16 cellular contexts compared by ENCODE assay signal in genomic region chr9:85173967-85174366, GRCh38.
DNase-seq lines count a peak whose midpoint lies in the region; ATAC-seq and TF ChIP-seq lines count a peak whose summit lies in the region.
"Had no signal": no experiment of that assay in that cellular context is flagged by ENCODE, and none has a peak within 500 bp of the region (broad histone marks: within the 10 kb centered on the region; RNA-seq: fewer than 3 reads in every experiment).

No MANE protein-coding gene starts in this region.

- DNase-seq in MCF 10A (ENCODE audit: unreplicated experiment) (no peak), mammary epithelial cell (no peak), fibroblast of gingiva (ENCODE audit: low read depth) (peak; percentile 19), nephron progenitor cell (no peak), aorta (no peak), RWPE1 (ENCODE audit: low spot score) (no peak), SK-N-SH (no peak), chondrocyte (ENCODE audit: low spot score) (no peak)
- DNase-seq: C1 segment of cervical spinal cord; Caco-2; CD4-positive, alpha-beta memory T cell; DMS153; DND-41; GOT3; H7; HCEC 1CT had no signal

- TF ChIP-seq CTCF in MCF 10A (IDR thresholded peaks at IDR 0.05; ENCODE audit: unreplicated experiment) (no peak), mammary epithelial cell (conservative IDR thresholded peaks at IDR 0.05 in 1 of 2, IDR thresholded peaks at IDR 0.05 in 1 of 2; ENCODE audit: extremely low read depth in 1 of 2, insufficient read depth in 1 of 2, low read depth in 1 of 2, low read length in 2 of 2) (no peak), nephron progenitor cell (IDR thresholded peaks at IDR 0.05) (no peak), RWPE1 (conservative IDR thresholded peaks at IDR 0.05; ENCODE audit: low read depth) (no peak), SK-N-SH (IDR thresholded peaks at IDR 0.05) (no peak), chondrocyte (IDR thresholded peaks at IDR 0.05) (no peak)

- H3K9me3 Mint-ChIP-seq in MCF 10A (ENCODE audit: unreplicated experiment) (peaks cover 9% of the 10 kb centered on the region), nephron progenitor cell (peaks cover 24% of the 10 kb centered on the region), chondrocyte (ENCODE audit: low read depth) (peaks cover 9% of the 10 kb centered on the region)

- H3K4me1 Mint-ChIP-seq in MCF 10A (ENCODE audit: insufficient read depth, unreplicated experiment) (peaks cover 23% of the 10 kb centered on the region), nephron progenitor cell (peaks cover 46% of the 10 kb centered on the region), chondrocyte (ENCODE audit: low read depth) (no peaks in the 10 kb centered on the region)
- H3K4me1 Mint-ChIP-seq: CD4-positive, alpha-beta memory T cell had no signal

- no peaks in the 10 kb centered on the region for H3K9me2 ChIP-seq in SK-N-SH

- peak; percentile 55 for ATAC-seq in aorta (ENCODE audit: low FRiP score)

- H2AFZ ChIP-seq in mammary epithelial cell (ENCODE audit: low read depth, low read length) (no peak overlapping the region), SK-N-SH (ENCODE audit: low read depth) (no peak overlapping the region)

- H3K79me2 ChIP-seq in mammary epithelial cell (ENCODE audit: insufficient read depth, low read length) (no peaks in the 10 kb centered on the region), SK-N-SH (ENCODE audit: insufficient read depth) (no peaks in the 10 kb centered on the region)

- H3K4me3 Mint-ChIP-seq in MCF 10A (ENCODE audit: unreplicated experiment) (no peak overlapping the region), nephron progenitor cell (no peak overlapping the region), chondrocyte (ENCODE audit: unreplicated experiment) (no peak overlapping the region)
- H3K4me3 Mint-ChIP-seq: CD4-positive, alpha-beta memory T cell had no signal

- no peaks in the 10 kb centered on the region for H4K20me1 ChIP-seq in mammary epithelial cell (ENCODE audit: insufficient read depth, low read length)
- no peaks in the 10 kb centered on the region for H4K20me1 ChIP-seq in SK-N-SH (ENCODE audit: insufficient read depth)

- H3F3A ChIP-seq in SK-N-SH (replicated peaks; ENCODE audit: insufficient read depth), result no peaks in the 10 kb centered on the region

- H3K4me2 ChIP-seq in mammary epithelial cell (ENCODE audit: insufficient read depth, low read depth, low read length) (no peak overlapping the region), SK-N-SH (no peak overlapping the region)

- no peaks in the 10 kb centered on the region for H3K36me3 ChIP-seq in mammary epithelial cell (ENCODE audit: insufficient read depth, low read length)
- H3K36me3 ChIP-seq in aorta (ENCODE audit: control insufficient read depth in 1 of 2, insufficient read depth in 2 of 2, low read length in 1 of 2), result no peaks in the 10 kb centered on the region
- H3K36me3 ChIP-seq in SK-N-SH (replicated peaks in 1 of 2; ENCODE audit: control insufficient read depth in 1 of 2, insufficient read depth in 2 of 2, low read length in 1 of 2), result no peaks in the 10 kb centered on the region

- H3K9me3 ChIP-seq in mammary epithelial cell (replicated peaks; ENCODE audit: insufficient read depth, low read length), result peaks cover 7% of the 10 kb centered on the region
- H3K9me3 ChIP-seq in aorta (ENCODE audit: control insufficient read depth, low read length), result peaks cover 3% of the 10 kb centered on the region
- no peaks in the 10 kb centered on the region for H3K9me3 ChIP-seq in SK-N-SH
- H3K9me3 ChIP-seq: Caco-2 had no signal

- intact Hi-C loops in MCF 10A (cut with micrococcal nuclease) (no loop called here), mammary epithelial cell (cut with micrococcal nuclease) (no loop called here), aorta (cut with DNase I) (no loop called here)

- no peak overlapping the region for H3K4me3 ChIP-seq in mammary epithelial cell (replicated peaks in 1 of 3; ENCODE audit: insufficient read depth in 1 of 3, low read depth in 2 of 3, low read length in 3 of 3)
- H3K4me3 ChIP-seq in aorta (ENCODE audit: low read length in 2 of 2), result no peak overlapping the region
- H3K4me3 ChIP-seq in SK-N-SH (ENCODE audit: low read depth in 2 of 2, low read length in 1 of 2), result no peak overlapping the region

- POLR2A ChIA-PET in MCF 10A (lab: Yijun Ruan, JAX), result no interaction called here
- POLR2A ChIA-PET in RWPE1 (lab: Yijun Ruan, JAX; ENCODE audit: low non-redundant PET), result no interaction called here
- POLR2A ChIA-PET in SK-N-SH (lab: Yijun Ruan, JAX), result no interaction called here

- TF ChIP-seq EP300 in SK-N-SH (IDR thresholded peaks at IDR 0.05; ENCODE audit: borderline replicate concordance in 1 of 2, low read depth in 1 of 2, low read length in 1 of 2), result no peak

- TF ChIP-seq RAD21 in SK-N-SH (IDR thresholded peaks at IDR 0.05; ENCODE audit: low read length), result no peak

- in situ Hi-C loops in mammary epithelial cell (cut with MboI; ENCODE audit: low sequenced_read_pairs in 2 of 2), result no loop called here

- H3K27me3 ChIP-seq in mammary epithelial cell (ENCODE audit: insufficient read depth, low read length) (no peaks in the 10 kb centered on the region), aorta (ENCODE audit: control insufficient read depth in 1 of 2, insufficient read depth in 2 of 2, low read length in 1 of 2) (no peaks in the 10 kb centered on the region), SK-N-SH (ENCODE audit: insufficient read depth) (no peaks in the 10 kb centered on the region)

- BruUV-seq in MCF 10A (replicated peaks; lab: Mats Ljungman, UMichigan) (no TSS peak), mammary epithelial cell (replicated peaks; lab: Mats Ljungman, UMichigan) (no TSS peak)

- WGBS in mammary epithelial cell (ENCODE audit: low coverage, missing lambda C conversion rate), result 100% methylated on average over 1 of the region's 1 CpG
- WGBS in aorta, 2 donors, result 72 to 76% methylated on average over 1 of the region's 1 CpG
- 50% methylated on average over 1 of the region's 1 CpG for WGBS in SK-N-SH (ENCODE audit: low lambda C conversion rate)

- H3K27ac Mint-ChIP-seq in MCF 10A (ENCODE audit: low read depth, unreplicated experiment) (peak overlapping the region; percentile 39), nephron progenitor cell (peak overlapping the region; percentile 37), chondrocyte (ENCODE audit: unreplicated experiment) (no peak overlapping the region)
- H3K27ac Mint-ChIP-seq: CD4-positive, alpha-beta memory T cell had no signal

- no peak overlapping the region for H3K9ac ChIP-seq in mammary epithelial cell (ENCODE audit: insufficient read depth, low read length)
- no peak overlapping the region for H3K9ac ChIP-seq in SK-N-SH

- H3K27ac ChIP-seq in mammary epithelial cell (ENCODE audit: insufficient read depth, low read depth, low read length), result no peak overlapping the region
- H3K27ac ChIP-seq in aorta (ENCODE audit: low read depth in 1 of 2, low read length in 2 of 2), result no peak overlapping the region
- H3K27ac ChIP-seq in RWPE1, result no peak overlapping the region
- H3K27ac ChIP-seq in SK-N-SH (ENCODE audit: low read depth in 2 of 2, low read length in 1 of 2), result no peak overlapping the region

- no peaks in the 10 kb centered on the region for H3K36me3 Mint-ChIP-seq in MCF 10A (ENCODE audit: insufficient read depth, unreplicated experiment)
- peaks cover 12% of the 10 kb centered on the region for H3K36me3 Mint-ChIP-seq in nephron progenitor cell (ENCODE audit: low read depth)
- H3K36me3 Mint-ChIP-seq in chondrocyte (ENCODE audit: low read depth), result peaks cover 3% of the 10 kb centered on the region
- H3K36me3 Mint-ChIP-seq: CD4-positive, alpha-beta memory T cell had no signal

- H3K4me1 ChIP-seq in mammary epithelial cell (ENCODE audit: insufficient read depth, low read length) (peaks cover 22% of the 10 kb centered on the region), aorta (ENCODE audit: control insufficient read depth in 1 of 2, insufficient read depth in 2 of 2, low read length in 2 of 2) (no peaks in the 10 kb centered on the region), SK-N-SH (ENCODE audit: control insufficient read depth in 1 of 2, insufficient read depth in 2 of 2, low read depth in 1 of 2, low read length in 1 of 2) (no peaks in the 10 kb centered on the region; a peak in 1 of 4 replicates)
- H3K4me1 ChIP-seq: Caco-2 had no signal

- no peaks in the 10 kb centered on the region for H3K27me3 Mint-ChIP-seq in MCF 10A (ENCODE audit: insufficient read depth, unreplicated experiment)
- peaks cover 2% of the 10 kb centered on the region for H3K27me3 Mint-ChIP-seq in nephron progenitor cell (ENCODE audit: low read depth, poor library complexity)
- H3K27me3 Mint-ChIP-seq in chondrocyte (ENCODE audit: low read depth), result peaks cover 8% of the 10 kb centered on the region

- dilution Hi-C loops in mammary epithelial cell (cut with HindIII; ENCODE audit: low sequenced_read_pairs), result loop anchor here (5.0 to 25.0 kb wide), 2 partner anchors 47 to 88 kb away; no protein-coding TSS in a partner anchor

- CTCF ChIA-PET in MCF 10A (lab: Yijun Ruan, JAX), result no interaction called here
- CTCF ChIA-PET in mammary epithelial cell (lab: Charles Lee; ENCODE audit: low non-redundant PET), result no interaction called here
- CTCF ChIA-PET in RWPE1 (lab: Yijun Ruan, JAX), result interaction anchor here (0.6 kb wide), 1 partner anchor 484 kb away, joined by 4 read pairs; no protein-coding TSS in a partner anchor
- CTCF ChIA-PET in SK-N-SH (lab: Yijun Ruan, JAX), result no interaction called here

TF ChIP-seq in SK-N-SH, 30 proteins besides CTCF, POLR2A, EP300 and RAD21 (continues in another document):
- TF ChIP-seq PBX3 (IDR thresholded peaks at IDR 0.05) (no peak), NRF1 (IDR thresholded peaks at IDR 0.05; ENCODE audit: low read depth, low read length) (no peak), TEAD4 (IDR thresholded peaks at IDR 0.05; ENCODE audit: borderline replicate concordance, insufficient read depth) (no peak), RFX5 (IDR thresholded peaks at IDR 0.05; ENCODE audit: low read length) (no peak), FOXJ3 (CRISPR knock-in tag; IDR thresholded peaks at IDR 0.05) (no peak), GABPA (IDR thresholded peaks at IDR 0.05; ENCODE audit: low read depth) (no peak), SMC3 (IDR thresholded peaks at IDR 0.05; ENCODE audit: low read depth, low read length) (no peak)
